17 cellular contexts compared by ENCODE assay signal in genomic region chr21:39649526-39649925, GRCh38. TPM values are rescaled to one million over a fixed set of nuclear protein-coding genes. Genes with fewer than 3 reads are reported as not detected.
DNase-seq lines count a peak whose midpoint lies in the region; ATAC-seq and TF ChIP-seq lines count a peak whose summit lies in the region.
"Had no signal": no experiment of that assay in that cellular context is flagged by ENCODE, and none has a peak within 500 bp of the region (broad histone marks: within the 10 kb centered on the region; RNA-seq: fewer than 3 reads in every experiment).

No MANE protein-coding gene starts in this region.

- no peak overlapping the region for H4K8ac ChIP-seq in trophoblast cell (ENCODE audit: low read depth, low read length)

- H3K4me2 ChIP-seq in trophoblast cell (ENCODE audit: low read length): no peak overlapping the region

- H4K12ac ChIP-seq in trophoblast cell (ENCODE audit: low read depth, low read length): no peak overlapping the region

- no TSS peak for BruUV-seq in A673 (replicated peaks; lab: Mats Ljungman, UMichigan)

- H3K4ac ChIP-seq in trophoblast cell (ENCODE audit: low read depth, low read length): no peak overlapping the region

- H2BK12ac ChIP-seq in trophoblast cell (ENCODE audit: low read length): no peak overlapping the region

- WGBS in trophoblast cell (ENCODE audit: extremely low coverage, insufficient coverage, insufficient read length): no CpG with 5 or more reads among the region's 5 CpGs

- TF ChIP-seq CTCF in right atrium auricular region (IDR thresholded peaks at IDR 0.05) (no peak), A673 (conservative IDR thresholded peaks at IDR 0.05; ENCODE audit: low read depth, low read length) (no peak)

- H3K18ac ChIP-seq in trophoblast cell (ENCODE audit: low read length): no peak overlapping the region

- H3K9me3 ChIP-seq in right atrium auricular region: peaks cover 0 to 10% of the 10 kb centered on the region in 2 donors
- H3K9me3 ChIP-seq in trophoblast cell (ENCODE audit: insufficient read depth, low read depth, low read length): peaks cover 1% of the 10 kb centered on the region
- H3K9me3 ChIP-seq in A673 (ENCODE audit: low read depth, low read length, poor library complexity, severe bottlenecking): no peaks in the 10 kb centered on the region
- H3K9me3 ChIP-seq: BE2C had no signal

- CTCF ChIA-PET in A673 (lab: Charles Lee): no interaction called here

- POLR2A ChIA-PET in A673 (lab: Charles Lee; ENCODE audit: low non-redundant PET): no interaction called here

- no peaks in the 10 kb centered on the region for H3K79me2 ChIP-seq in trophoblast cell (ENCODE audit: control insufficient read depth, insufficient read depth, low read length, poor library complexity)

- no peak overlapping the region for H2BK5ac ChIP-seq in trophoblast cell (ENCODE audit: low read depth, low read length, poor library complexity)

- no peak overlapping the region for H3K14ac ChIP-seq in trophoblast cell (ENCODE audit: low read length)

- H3K27ac ChIP-seq in right atrium auricular region (no peak overlapping the region), trophoblast cell (ENCODE audit: low read depth, low read length) (no peak overlapping the region), A673 (ENCODE audit: low read depth, low read length, poor library complexity, severe bottlenecking) (no peak overlapping the region)

- H2AFZ ChIP-seq in trophoblast cell (ENCODE audit: insufficient read depth, low read length, poor library complexity): no peak overlapping the region

- peak overlapping the region; percentile 21 for H4K91ac ChIP-seq in trophoblast cell (ENCODE audit: low read depth, low read length)

- no peaks in the 10 kb centered on the region for H3K36me3 ChIP-seq in right atrium auricular region
- H3K36me3 ChIP-seq in trophoblast cell (ENCODE audit: control insufficient read depth in 1 of 2, insufficient read depth in 2 of 2, low read length in 2 of 2): no peaks in the 10 kb centered on the region
- no peaks in the 10 kb centered on the region for H3K36me3 ChIP-seq in A673 (ENCODE audit: insufficient read depth, low read length, poor library complexity, severe bottlenecking)
- H3K36me3 ChIP-seq: BE2C had no signal

- ATAC-seq in GM18870 (IDR thresholded peaks at IDR 0.05; ENCODE audit: unreplicated experiment): no peak
- ATAC-seq: HepG2 had no signal

- intact Hi-C loops in cardiac septum (cut with DNase I) (no loop called here), A673 (cut with micrococcal nuclease; ENCODE audit: unreplicated experiment) (no loop called here)

- no peak overlapping the region for H3K4me3 ChIP-seq in right atrium auricular region
- no peak overlapping the region for H3K4me3 ChIP-seq in trophoblast cell (ENCODE audit: low read depth, low read length)
- no peak overlapping the region for H3K4me3 ChIP-seq in A673 (ENCODE audit: low read depth, low read length, poor library complexity, severe bottlenecking)

- H3K79me1 ChIP-seq in trophoblast cell (ENCODE audit: low read length): peaks cover 10% of the 10 kb centered on the region

- no peak overlapping the region for H2BK120ac ChIP-seq in trophoblast cell (ENCODE audit: insufficient read depth, low read length, poor library complexity)

- H3K27me3 ChIP-seq in right atrium auricular region (no peaks in the 10 kb centered on the region), trophoblast cell (ENCODE audit: insufficient read depth, low read length) (no peaks in the 10 kb centered on the region), A673 (replicated peaks; ENCODE audit: insufficient read depth, low read depth, low read length, poor library complexity) (no peaks in the 10 kb centered on the region)
- H3K27me3 ChIP-seq: BE2C had no signal

- H2AK5ac ChIP-seq in trophoblast cell (ENCODE audit: low read length): no peak overlapping the region

- no peak overlapping the region for H3K23ac ChIP-seq in trophoblast cell (ENCODE audit: low read length)

- H3K4me1 ChIP-seq in right atrium auricular region (no peaks in the 10 kb centered on the region), trophoblast cell (ENCODE audit: control insufficient read depth in 1 of 2, insufficient read depth in 2 of 2, low read length in 2 of 2) (peaks cover 13 to 25% of the 10 kb centered on the region in 2 experiments), A673 (ENCODE audit: insufficient read depth, low read length, poor library complexity, severe bottlenecking) (no peaks in the 10 kb centered on the region)
- H3K4me1 ChIP-seq: BE2C had no signal

- no peak overlapping the region for H3K9ac ChIP-seq in trophoblast cell (ENCODE audit: low read length)

- DNase-seq in cardiac septum (ENCODE audit: low spot score) (peak; percentile 67), right atrium auricular region (ENCODE audit: low spot score) (no peak), mesenteric fat pad (ENCODE audit: low spot score) (peak; percentile 60), trophoblast cell (no peak), A673 (ENCODE audit: low spot score) (no peak), DMS153 (lab: John Stamatoyannopoulos, UW) (no peak)
- DNase-seq: 8988T; BE2C; C1 segment of cervical spinal cord; CD4-positive, CD25-positive, alpha-beta regulatory T cell; CD8-positive, alpha-beta memory T cell; COR-L47; DMS 273 treated with DMSO at 0.1 percent for 48 hours; GOT3; H7 had no signal

RNA-seq across cellular contexts. Expression of gene B3GALT5, which starts 36.8 kb away (rescaled TPM):
- total RNA-seq in cardiac septum: 0.65 TPM
- not detected for total RNA-seq in right atrium auricular region
- total RNA-seq in mesenteric fat pad: 0.06 TPM
- polyA plus RNA-seq in trophoblast cell (2013): 3.0 and 3.2 TPM in 2 replicates
- total RNA-seq in A673 (2021): 0.32 and 0.33 TPM in 2 replicates
- total RNA-seq: CD4-positive, CD25-positive, alpha-beta regulatory T cell; CD8-positive, alpha-beta memory T cell had no signal
- polyA plus RNA-seq: CD4-positive, CD25-positive, alpha-beta regulatory T cell; CD8-positive, alpha-beta memory T cell had no signal

Comparison
In these comparisons a context has a peak if more than half of its experiments do, and no peak if none do; other contexts are left out.
1. DNase-seq: peak in cardiac septum (single experiment) and mesenteric fat pad (single experiment); none in right atrium auricular region (single experiment), trophoblast cell (0 of 2), A673 (single experiment) and DMS153 (single experiment).